In genomic region chr3:139529624-139530023, GRCh38 we compare ENCODE assay signal across 15 cellular contexts. TPM values are rescaled to one million over a fixed set of nuclear protein-coding genes. Genes with fewer than 3 reads are reported as not detected.
A peak's percentile ranks its signal among the peaks of the same experiment; 100 is the strongest.
DNase-seq lines count a peak whose midpoint lies in the region; ATAC-seq and TF ChIP-seq lines count a peak whose summit lies in the region.
"Had no signal": no experiment of that assay in that cellular context is flagged by ENCODE, and none has a peak within 500 bp of the region (broad histone marks: within the 10 kb centered on the region; RNA-seq: fewer than 3 reads in every experiment).

No MANE protein-coding gene starts in this region.

- no peaks in the 10 kb centered on the region for H3K79me1 ChIP-seq in mesendoderm (ENCODE audit: low read length)

- H3K18ac ChIP-seq in mesendoderm (ENCODE audit: low read length): no peak overlapping the region

- ATAC-seq in HG02642 (IDR thresholded peaks at IDR 0.05; ENCODE audit: poor library complexity, unreplicated experiment): no peak

- peaks cover 27% of the 10 kb centered on the region for H3K36me3 ChIP-seq in BE2C
- no peaks in the 10 kb centered on the region for H3K36me3 ChIP-seq in mesendoderm (ENCODE audit: control insufficient read depth, insufficient read depth, low read length)
- H3K36me3 ChIP-seq: BLaER1 treated with 17β-estradiol and CSF1 and Interleukin-3, amounts not matched to agents 10 nM and 100 nM had no signal

- no peak overlapping the region for H3K27ac ChIP-seq in mesendoderm (ENCODE audit: low read depth, low read length)
- H3K27ac ChIP-seq: BLaER1 treated with 17β-estradiol and CSF1 and Interleukin-3, amounts not matched to agents 10 nM and 100 nM had no signal

- no peak overlapping the region for H4K8ac ChIP-seq in mesendoderm (ENCODE audit: low read depth, low read length)

- H3K4me2 ChIP-seq in mesendoderm (ENCODE audit: low read length): no peak overlapping the region
- H3K4me2 ChIP-seq: BLaER1 treated with 17β-estradiol and CSF1 and Interleukin-3, amounts not matched to agents 10 nM and 100 nM had no signal

- H3K9me3 ChIP-seq in BE2C: no peaks in the 10 kb centered on the region
- H3K9me3 ChIP-seq: BLaER1 treated with 17β-estradiol and CSF1 and Interleukin-3, amounts not matched to agents 10 nM and 100 nM had no signal

- no CpG with 5 or more reads among the region's 3 CpGs for WGBS in mesendoderm (ENCODE audit: extremely low coverage, insufficient coverage, low lambda C conversion rate)

- H4K5ac ChIP-seq in mesendoderm (ENCODE audit: low read length): no peak overlapping the region

- H2BK120ac ChIP-seq in mesendoderm (ENCODE audit: low read depth, low read length): no peak overlapping the region

- no peak overlapping the region for H2AK5ac ChIP-seq in mesendoderm (ENCODE audit: low read length)

- H3K23ac ChIP-seq in mesendoderm (ENCODE audit: low read length): no peak overlapping the region

- TF ChIP-seq CTCF in BE2C (IDR thresholded peaks at IDR 0.05; ENCODE audit: low read depth, low read length): peak; percentile 10; the same call in 1 of the 2 replicates

- no peak overlapping the region for H3K4ac ChIP-seq in mesendoderm (ENCODE audit: low read depth, low read length)

- no peak overlapping the region for H2BK15ac ChIP-seq in mesendoderm (replicated peaks; ENCODE audit: low read depth)

- no peak overlapping the region for H3K9ac ChIP-seq in mesendoderm (ENCODE audit: low read length)
- H3K9ac ChIP-seq: BLaER1 treated with 17β-estradiol and CSF1 and Interleukin-3, amounts not matched to agents 10 nM and 100 nM had no signal

- H3K4me3 ChIP-seq in BE2C (ENCODE audit: low read depth, low read length) (no peak overlapping the region), mesendoderm (ENCODE audit: low read length) (no peak overlapping the region)
- H3K4me3 ChIP-seq: BLaER1 treated with 17β-estradiol and CSF1 and Interleukin-3, amounts not matched to agents 10 nM and 100 nM had no signal

- no peak overlapping the region for H2BK5ac ChIP-seq in mesendoderm (ENCODE audit: low read length)

- H3K27me3 ChIP-seq in BE2C: no peaks in the 10 kb centered on the region
- H3K27me3 ChIP-seq in mesendoderm (ENCODE audit: insufficient read depth, low read length, poor library complexity): no peaks in the 10 kb centered on the region
- H3K27me3 ChIP-seq: BLaER1 treated with 17β-estradiol and CSF1 and Interleukin-3, amounts not matched to agents 10 nM and 100 nM had no signal

- H3K4me1 ChIP-seq in BE2C: peaks cover 33% of the 10 kb centered on the region
- H3K4me1 ChIP-seq in mesendoderm (ENCODE audit: control insufficient read depth, low read depth, low read length): peaks cover 6% of the 10 kb centered on the region

- no peak overlapping the region for H3K56ac ChIP-seq in mesendoderm (ENCODE audit: low read length)

- no peaks in the 10 kb centered on the region for H3K79me2 ChIP-seq in mesendoderm (ENCODE audit: control insufficient read depth, insufficient read depth, low read length)

- DNase-seq in BE2C (peak; percentile 71), NCI-H187 (lab: John Stamatoyannopoulos, UW) (peak; percentile 50 to 68), NCI-H524 treated with DMSO at 0.1 percent for 48 hours (lab: John Stamatoyannopoulos, UW) (peak; percentile 98), mesendoderm (peak; percentile 18), NCI-H2227 (lab: John Stamatoyannopoulos, UW; ENCODE audit: unreplicated experiment) (no peak), C1 segment of cervical spinal cord (lab: John Stamatoyannopoulos, UW) (no peak)
- DNase-seq in activated T-cell treated with anti-CD3 and anti-CD28 coated beads, Interleukin-2, amount 50 U/mL, for 48 hours: no peak
- DNase-seq: KBM-7, MV-4-11, NCI-H510A treated with DMSO at 0.1 percent for 48 hours, OCI-M1, SHP77 treated with DMSO at 0.1 percent for 48 hours had no signal

RNA-seq across cellular contexts. Expression of gene RBP1, which starts 9.9 kb away (rescaled TPM):
- polyA plus RNA-seq in BE2C (2012; ENCODE audit: insufficient read depth, insufficient read length, low read depth): 736 TPM
- polyA plus RNA-seq in mesendoderm (2013, experiment 1 of 2): 62.3 TPM
- polyA plus RNA-seq in mesendoderm (2013, experiment 2 of 2): 63.4 TPM

RNA-seq across cellular contexts. Expression of gene RBP2, which starts 53.3 kb away (rescaled TPM):
- polyA plus RNA-seq in BE2C (2012; ENCODE audit: insufficient read depth, insufficient read length, low read depth): not detected
- polyA plus RNA-seq in mesendoderm (2013, experiment 1 of 2): not detected
- not detected for polyA plus RNA-seq in mesendoderm (2013, experiment 2 of 2)
- polyA plus RNA-seq: H1 had no signal

Comparison
In these comparisons a context has a peak if more than half of its experiments do, and no peak if none do; other contexts are left out.
1. DNase-seq: peak in BE2C (single experiment), NCI-H187 (2 of 2), NCI-H524 treated with DMSO at 0.1 percent for 48 hours (single experiment) and mesendoderm (single experiment); none in NCI-H2227 (single experiment), C1 segment of cervical spinal cord (0 of 14) and activated T-cell treated with anti-CD3 and anti-CD28 coated beads, Interleukin-2, amount 50 U/mL, for 48 hours (0 of 2).